ENCODE assay signal across 22 cellular contexts in genomic region chr2:166230724-166231070, GRCh38.
DNase-seq lines count a peak whose midpoint lies in the region; ATAC-seq, FAIRE-seq and TF ChIP-seq lines count a peak whose summit lies in the region.
"Had no signal": no experiment of that assay in that cellular context is flagged by ENCODE, and none has a peak within 500 bp of the region (broad histone marks: within the 10 kb centered on the region; RNA-seq: fewer than 3 reads in every experiment).

No MANE protein-coding gene starts in this region.

- H3K9ac ChIP-seq in endothelial cell of umbilical vein (replicated peaks; ENCODE audit: extremely low read depth, insufficient read depth, low read length) = no peak overlapping the region
- H3K9ac ChIP-seq: KMS-11 had no signal

- intact Hi-C loops in endothelial cell of umbilical vein (cut with micrococcal nuclease) = loop anchor here (10.0 kb wide), 2 partner anchors 176 to 1446 kb away; no protein-coding TSS in a partner anchor
- intact Hi-C loops in right lobe of liver (cut with DNase I) = no loop called here

- H3K27ac ChIP-seq in endothelial cell of umbilical vein (ENCODE audit: insufficient read depth, low read depth, low read length) = peak overlapping the region; percentile 17
- peak overlapping the region; percentile 48 to 87 (median 77) for H3K27ac ChIP-seq in right lobe of liver
- H3K27ac ChIP-seq: C4-2B, KMS-11 had no signal

- POLR2A ChIA-PET in endothelial cell of umbilical vein (lab: Charles Lee) = no interaction called here

- H2AFZ ChIP-seq in endothelial cell of umbilical vein (ENCODE audit: low read depth, low read length) = peak overlapping the region; percentile 79

- no peaks in the 10 kb centered on the region for H3K79me2 ChIP-seq in endothelial cell of umbilical vein (ENCODE audit: control insufficient read depth, insufficient read depth, low read length)

- TF ChIP-seq POLR2A in endothelial cell of umbilical vein (IDR thresholded peaks at IDR 0.05; ENCODE audit: low read depth, low read length) = no peak
- no peak for TF ChIP-seq POLR2A in right lobe of liver (IDR thresholded peaks at IDR 0.05)

- no peaks in the 10 kb centered on the region for H3K27me3 ChIP-seq in endothelial cell of umbilical vein (ENCODE audit: control insufficient read depth in 2 of 2, insufficient read depth in 2 of 2, low read length in 2 of 2)
- no peaks in the 10 kb centered on the region for H3K27me3 ChIP-seq in right lobe of liver
- H3K27me3 ChIP-seq: MG63 had no signal

- no TSS peak for BruUV-seq in endothelial cell of umbilical vein (replicated peaks; lab: Mats Ljungman, UMichigan)

- no peaks in the 10 kb centered on the region for H3K9me1 ChIP-seq in endothelial cell of umbilical vein (replicated peaks; ENCODE audit: control insufficient read depth, extremely low read depth, insufficient read depth, low read length)

- H3K4me3 ChIP-seq in endothelial cell of umbilical vein (replicated peaks in 1 of 3; ENCODE audit: insufficient read depth in 1 of 3, low read depth in 1 of 3, low read length in 3 of 3) (no peak overlapping the region), right lobe of liver (no peak overlapping the region)
- H3K4me3 ChIP-seq: MG63 had no signal

- no peaks in the 10 kb centered on the region for H3K9me3 ChIP-seq in endothelial cell of umbilical vein (replicated peaks; ENCODE audit: control insufficient read depth, insufficient read depth, low read length)
- no peaks in the 10 kb centered on the region for H3K9me3 ChIP-seq in right lobe of liver
- H3K9me3 ChIP-seq: MG63 had no signal

- no peaks in the 10 kb centered on the region for H4K20me1 ChIP-seq in endothelial cell of umbilical vein (replicated peaks; ENCODE audit: control insufficient read depth, extremely low read depth, insufficient read depth, low read length)

- DNase-seq in ELR (ENCODE audit: low read depth) = peak; percentile 68
- peak; percentile 26 to 52 for DNase-seq in NCI-H526 (lab: John Stamatoyannopoulos, UW)
- DNase-seq in endothelial cell of umbilical vein (ENCODE audit: low read depth, low spot score) = no peak
- no peak for DNase-seq in right lobe of liver
- DNase-seq in 8988T = no peak
- no peak for DNase-seq in progenitor cell of endocrine pancreas (ENCODE audit: low spot score, unreplicated experiment)
- no peak for DNase-seq in GM19239 (ENCODE audit: insufficient read length, low spot score)
- DNase-seq: AML-193, GDM1, MG63, NCI-H1048, NCI-H1436, NCI-H2029 treated with DMSO at 0.1 percent for 48 hours, NCI-H446 treated with DMSO at 0.1 percent for 48 hours, NCI-H774, RPMI8226, SIG-M5, T-helper 1 cell had no signal

- FAIRE-seq in endothelial cell of umbilical vein (lab: Jason Lieb, UNC) (no peak), GM19239 (lab: Jason Lieb, UNC) (no peak)
- FAIRE-seq: H54 had no signal

- TF ChIP-seq CTCF in endothelial cell of umbilical vein (IDR thresholded peaks at IDR 0.05; ENCODE audit: extremely low read depth in 1 of 2, insufficient read depth in 1 of 2, low read depth in 1 of 2, low read length in 2 of 2) (no peak), right lobe of liver (IDR thresholded peaks at IDR 0.05) (no peak), progenitor cell of endocrine pancreas (IDR thresholded peaks at IDR 0.05; ENCODE audit: unreplicated experiment) (no peak)

- WGBS in right lobe of liver (ENCODE audit: insufficient coverage, low coverage, low lambda C conversion rate, missing lambda C conversion rate) = 48% methylated on average over 2 of the region's 2 CpGs

- H3K36me3 Mint-ChIP-seq in progenitor cell of endocrine pancreas (ENCODE audit: insufficient read depth) = peaks cover 2% of the 10 kb centered on the region

- no peaks in the 10 kb centered on the region for H3K27me3 Mint-ChIP-seq in progenitor cell of endocrine pancreas

- dilution Hi-C loops in endothelial cell of umbilical vein (cut with MboI; ENCODE audit: extremely low pct_ligation_motif_present, low sequenced_read_pairs) = no loop called here

- CTCF ChIA-PET in endothelial cell of umbilical vein (lab: Charles Lee) = no interaction called here

- ATAC-seq in right lobe of liver (peak in 1 of 4 donors; percentile 3), HG02885 (IDR thresholded peaks at IDR 0.05; ENCODE audit: poor library complexity, unreplicated experiment) (no peak)

- H3K4me1 Mint-ChIP-seq in progenitor cell of endocrine pancreas (ENCODE audit: low read depth) = peaks cover 29% of the 10 kb centered on the region

- no peak overlapping the region for H3K4me2 ChIP-seq in endothelial cell of umbilical vein (ENCODE audit: insufficient read depth, low read length)
- H3K4me2 ChIP-seq: KMS-11 had no signal

- H3K9me3 Mint-ChIP-seq in progenitor cell of endocrine pancreas (ENCODE audit: low read depth) = no peaks in the 10 kb centered on the region

- H3K36me3 ChIP-seq in endothelial cell of umbilical vein (ENCODE audit: control insufficient read depth in 2 of 2, extremely low read depth in 1 of 2, insufficient read depth in 2 of 2, low read length in 2 of 2) (no peaks in the 10 kb centered on the region), right lobe of liver (no peaks in the 10 kb centered on the region)
- H3K36me3 ChIP-seq: MG63 had no signal

- no peak overlapping the region for H3K27ac Mint-ChIP-seq in progenitor cell of endocrine pancreas

- H3K4me1 ChIP-seq in endothelial cell of umbilical vein (ENCODE audit: control insufficient read depth, extremely low read depth, insufficient read depth, low read length) (peaks cover 28% of the 10 kb centered on the region), right lobe of liver (peaks cover 0 to 31% (median 11%) of the 10 kb centered on the region in 4 donors)

- H3K4me3 Mint-ChIP-seq in progenitor cell of endocrine pancreas (ENCODE audit: low read depth) = no peak overlapping the region

TF ChIP-seq in endothelial cell of umbilical vein, 7 proteins besides CTCF, POLR2A, EP300 and RAD21:
- TF ChIP-seq GATA2 (IDR thresholded peaks at IDR 0.05; ENCODE audit: insufficient read depth, insufficient read length, low read depth, low read length) = no peak
- no peak for TF ChIP-seq POLR2AphosphoS5 (IDR thresholded peaks at IDR 0.05; ENCODE audit: insufficient read depth, low read depth, low read length)
- no peak for TF ChIP-seq FOS (IDR thresholded peaks at IDR 0.05; ENCODE audit: borderline replicate concordance, insufficient read depth, low read length)
- TF ChIP-seq EZH2 (IDR thresholded peaks at IDR 0.05; ENCODE audit: borderline replicate concordance, low read depth, low read length, severe bottlenecking) = no peak
- TF ChIP-seq JUN (IDR thresholded peaks at IDR 0.05; ENCODE audit: borderline replicate concordance, insufficient read depth, insufficient read length, low read depth) = no peak
- TF ChIP-seq MAX (IDR thresholded peaks at IDR 0.05; ENCODE audit: insufficient read depth, insufficient read length) = no peak
- no peak for TF ChIP-seq MYC (IDR thresholded peaks at IDR 0.05; ENCODE audit: low read depth, low read length)

Comparison
In these comparisons a context has a peak if more than half of its experiments do, and no peak if none do; other contexts are left out.
1. DNase-seq: peak in ELR (single experiment) and NCI-H526 (2 of 2); none in endothelial cell of umbilical vein (single experiment), right lobe of liver (0 of 3), 8988T (single experiment), progenitor cell of endocrine pancreas (single experiment) and GM19239 (single experiment).